In genomic region chr5:135670588-135670987, GRCh38 we compare ENCODE assay signal across 18 cellular contexts.
A peak's percentile ranks its signal among the peaks of the same experiment; 100 is the strongest.
DNase-seq lines count a peak whose midpoint lies in the region; ATAC-seq, FAIRE-seq and TF ChIP-seq lines count a peak whose summit lies in the region.
"Had no signal": no experiment of that assay in that cellular context is flagged by ENCODE, and none has a peak within 500 bp of the region (broad histone marks: within the 10 kb centered on the region; RNA-seq: fewer than 3 reads in every experiment).

No MANE protein-coding gene starts in this region.

- H3K9me1 ChIP-seq in keratinocyte (ENCODE audit: control insufficient read depth, extremely low read depth, insufficient read depth, low read length), result no peaks in the 10 kb centered on the region

- H3K36me3 ChIP-seq in HepG2 (replicated peaks in 1 of 2; ENCODE audit: control insufficient read depth in 1 of 2, insufficient read depth in 2 of 2, low read length in 2 of 2) (no peaks in the 10 kb centered on the region), right lobe of liver (no peaks in the 10 kb centered on the region), esophagus muscularis mucosa (no peaks in the 10 kb centered on the region), keratinocyte (ENCODE audit: control insufficient read depth in 2 of 2, extremely low read depth in 1 of 2, insufficient read depth in 2 of 2, low read length in 2 of 2) (no peaks in the 10 kb centered on the region)

- DNase-seq in HepG2 (ENCODE audit: low spot score) (no peak), right lobe of liver (no peak), esophagus muscularis mucosa (ENCODE audit: extremely low spot score) (peak; percentile 42), keratinocyte (ENCODE audit: low read depth, low spot score) (no peak), pons (ENCODE audit: low spot score) (peak; percentile 45), T-helper 9 cell (no peak)
- DNase-seq: CD4-positive, alpha-beta memory T cell; DMS153; DMS79; HCEC 1CT had no signal

- H3K4me1 ChIP-seq in HepG2 (ENCODE audit: insufficient read depth, low read length) (peaks cover 11% of the 10 kb centered on the region; the same call in 1 of the 2 replicates), right lobe of liver (no peaks in the 10 kb centered on the region), esophagus muscularis mucosa (no peaks in the 10 kb centered on the region), keratinocyte (ENCODE audit: control insufficient read depth, extremely low read depth, insufficient read depth, low read length) (peaks cover 16% of the 10 kb centered on the region)

- no peak overlapping the region for H3K9ac ChIP-seq in HepG2 (ENCODE audit: insufficient read depth, low read depth, low read length)
- H3K9ac ChIP-seq in keratinocyte (ENCODE audit: control insufficient read depth, extremely low read depth, insufficient read depth, low read length), result no peak overlapping the region

- H2AFZ ChIP-seq in HepG2 (ENCODE audit: low read length), result no peak overlapping the region
- H2AFZ ChIP-seq in keratinocyte (ENCODE audit: control insufficient read depth, low read length), result no peak overlapping the region
- H2AFZ ChIP-seq: GM23338 had no signal

- no peak for TF ChIP-seq CTCF in HepG2 (CRISPR knock-in tag; IDR thresholded peaks at IDR 0.05)
- TF ChIP-seq CTCF in right lobe of liver (IDR thresholded peaks at IDR 0.05), result no peak
- no peak for TF ChIP-seq CTCF in esophagus muscularis mucosa (IDR thresholded peaks at IDR 0.05)
- TF ChIP-seq CTCF in keratinocyte (optimal IDR thresholded peaks at IDR 0.05 in 1 of 3, IDR thresholded peaks at IDR 0.05 in 1 of 3, conservative IDR thresholded peaks at IDR 0.05 in 1 of 3; ENCODE audit: extremely low read depth in 1 of 3, insufficient read depth in 2 of 3, low read length in 3 of 3), result no peak

- CTCF ChIA-PET in HepG2 (lab: Yijun Ruan, JAX; ENCODE audit: low intra/inter-chr PET ratio, low total read pairs), result no interaction called here

- 0 out of 5 replicates have a peak, but pooled peaks cover 0 to 4% of the 10 kb centered on the region in 2 experiments for H3K27me3 ChIP-seq in HepG2 (ENCODE audit: control insufficient read depth in 1 of 2, insufficient read depth in 2 of 2, low read length in 2 of 2)
- no peaks in the 10 kb centered on the region for H3K27me3 ChIP-seq in right lobe of liver
- H3K27me3 ChIP-seq in esophagus muscularis mucosa, result no peaks in the 10 kb centered on the region
- H3K27me3 ChIP-seq in keratinocyte (ENCODE audit: control insufficient read depth, extremely low read depth, insufficient read depth, low read length), result no peaks in the 10 kb centered on the region

- intact Hi-C loops in HepG2 (cut with micrococcal nuclease; ENCODE audit: unreplicated experiment), result no loop called here
- intact Hi-C loops in right lobe of liver (cut with DNase I), result no loop called here
- intact Hi-C loops in esophagus muscularis mucosa (cut with DNase I), result no loop called here

- no peak overlapping the region for H3K27ac ChIP-seq in HepG2 (ENCODE audit: extremely low read length, insufficient read depth, low read length)
- no peak overlapping the region for H3K27ac ChIP-seq in right lobe of liver
- no peak overlapping the region for H3K27ac ChIP-seq in esophagus muscularis mucosa (replicated peaks in 1 of 4)
- H3K27ac ChIP-seq in keratinocyte (ENCODE audit: control insufficient read depth, insufficient read depth, low read length), result no peak overlapping the region
- H3K27ac ChIP-seq: C4-2B had no signal

- H3K9me3 ChIP-seq in HepG2 (ENCODE audit: low read length) (no peaks in the 10 kb centered on the region), right lobe of liver (no peaks in the 10 kb centered on the region), esophagus muscularis mucosa (peaks cover 0 to 10% (median 0%) of the 10 kb centered on the region in 4 donors), keratinocyte (ENCODE audit: control insufficient read depth, low read depth, low read length) (no peaks in the 10 kb centered on the region)

- no peak for ATAC-seq in HepG2
- no peak for ATAC-seq in right lobe of liver
- ATAC-seq in HG02885 (IDR thresholded peaks at IDR 0.05; ENCODE audit: poor library complexity, unreplicated experiment), result no peak
- ATAC-seq in GM18517 (IDR thresholded peaks at IDR 0.05; ENCODE audit: unreplicated experiment), result no peak
- ATAC-seq: GM23338 had no signal

- no peak for FAIRE-seq in HepG2 (lab: Jason Lieb, UNC)
- FAIRE-seq in keratinocyte (lab: Jason Lieb, UNC), result peak; percentile 52
- FAIRE-seq: GM12892, GM18507, H54, HTR-8/SVneo had no signal

- no peak for TF ChIP-seq RAD21 in HepG2 (CRISPR knock-in tag; IDR thresholded peaks at IDR 0.05)

- H4K20me1 ChIP-seq in HepG2 (ENCODE audit: insufficient read depth, low read length) (no peaks in the 10 kb centered on the region), keratinocyte (ENCODE audit: control insufficient read depth, extremely low read depth, insufficient read depth, low read length) (no peaks in the 10 kb centered on the region)

- in situ Hi-C loops in HepG2 (cut with HindIII; ENCODE audit: extremely low pct_ligation_motif_present, low pct_unique_long_range_greater_than_20kb), result no loop called here

- WGBS in HepG2 (ENCODE audit: low lambda C conversion rate), result 55% methylated on average over 6 of the region's 6 CpGs
- 81% methylated on average over 6 of the region's 6 CpGs for WGBS in right lobe of liver (ENCODE audit: insufficient coverage, low coverage, low lambda C conversion rate, missing lambda C conversion rate)
- WGBS in esophagus muscularis mucosa, result 81% methylated on average over 6 of the region's 6 CpGs

- TF ChIP-seq POLR2A in HepG2 (IDR thresholded peaks at IDR 0.05; ENCODE audit: insufficient read depth in 1 of 2, low read depth in 2 of 2, low read length in 2 of 2) (no peak), right lobe of liver (IDR thresholded peaks at IDR 0.05) (no peak), esophagus muscularis mucosa (IDR thresholded peaks at IDR 0.05; ENCODE audit: low read depth) (no peak)

- H3K4me3 ChIP-seq in HepG2 (replicated peaks in 1 of 3; ENCODE audit: insufficient read depth in 1 of 3, low read depth in 2 of 3, low read length in 3 of 3) (no peak overlapping the region), right lobe of liver (no peak overlapping the region), esophagus muscularis mucosa (no peak overlapping the region), keratinocyte (ENCODE audit: control insufficient read depth in 2 of 3, extremely low read depth in 1 of 3, insufficient read depth in 2 of 3, low read depth in 1 of 3, low read length in 3 of 3) (no peak overlapping the region)
- H3K4me3 ChIP-seq: GM23338 had no signal

- BruUV-seq in HepG2 (replicated peaks; lab: Mats Ljungman, UMichigan), result no TSS peak

- H3K4me2 ChIP-seq in HepG2 (ENCODE audit: low read depth, low read length) (no peak overlapping the region), keratinocyte (ENCODE audit: control insufficient read depth, extremely low read depth, insufficient read depth, low read depth, low read length) (peak overlapping the region; percentile 49)
- H3K4me2 ChIP-seq: GM23338 had no signal

- H3K79me2 ChIP-seq in HepG2 (ENCODE audit: insufficient read depth, low read length) (no peaks in the 10 kb centered on the region), keratinocyte (ENCODE audit: control insufficient read depth, insufficient read depth, low read length) (no peaks in the 10 kb centered on the region)

- dilution Hi-C loops in keratinocyte (cut with MboI; ENCODE audit: extremely low pct_ligation_motif_present, low sequenced_read_pairs), result no loop called here

- POLR2A ChIA-PET in HepG2 (lab: Yijun Ruan, JAX), result no interaction called here

- TF ChIP-seq EP300 in HepG2 (IDR thresholded peaks at IDR 0.05; ENCODE audit: low read depth in 2 of 2, low read length in 2 of 2) (no peak), HepG2 (CRISPR knock-in tag; IDR thresholded peaks at IDR 0.05; ENCODE audit: borderline replicate concordance) (no peak), esophagus muscularis mucosa (IDR thresholded peaks at IDR 0.05) (no peak)

TF ChIP-seq in HepG2, 621 proteins besides CTCF, POLR2A, EP300 and RAD21 (continues in another document):
- TF ChIP-seq TEF (CRISPR knock-in tag; IDR thresholded peaks at IDR 0.05) (no peak), HMG20B (CRISPR knock-in tag; conservative IDR thresholded peaks at IDR 0.05) (no peak), CREB1 (IDR thresholded peaks at IDR 0.05) (peak; percentile 72), CREB1 (CRISPR knock-in tag; IDR thresholded peaks at IDR 0.05) (no peak), ATF7 (IDR thresholded peaks at IDR 0.05) (peak; percentile 49), ATF7 (CRISPR knock-in tag; IDR thresholded peaks at IDR 0.05) (no peak), CERS6 (CRISPR knock-in tag; IDR thresholded peaks at IDR 0.05) (no peak), PHF5A (CRISPR knock-in tag; IDR thresholded peaks at IDR 0.05; ENCODE audit: low read depth, unreplicated experiment) (no peak), RNF219 (CRISPR knock-in tag; IDR thresholded peaks at IDR 0.05) (no peak)

Comparison
In these comparisons a context has a peak if more than half of its experiments do, and no peak if none do; other contexts are left out.
1. DNase-seq: peak in esophagus muscularis mucosa (single experiment) and pons (single experiment); none in HepG2 (single experiment), right lobe of liver (0 of 3), keratinocyte (single experiment) and T-helper 9 cell (single experiment).